1 cellular context compared by ENCODE assay signal in genomic region chr2:190519975-190520767, GRCh38.
TF ChIP-seq lines count a peak whose summit lies in the region.

No MANE protein-coding gene starts in this region.

TF ChIP-seq in GM12878, 131 proteins besides CTCF, POLR2A, EP300 and RAD21:
- TF ChIP-seq STAT1 (conservative IDR thresholded peaks at IDR 0.05), result no peak
- no peak for TF ChIP-seq JUND (IDR thresholded peaks at IDR 0.05; ENCODE audit: low read depth, low read length)
- TF ChIP-seq JUNB (IDR thresholded peaks at IDR 0.05), result no peak
